ENCODE assay signal across 8 cellular contexts in the genomic region with DNA sequence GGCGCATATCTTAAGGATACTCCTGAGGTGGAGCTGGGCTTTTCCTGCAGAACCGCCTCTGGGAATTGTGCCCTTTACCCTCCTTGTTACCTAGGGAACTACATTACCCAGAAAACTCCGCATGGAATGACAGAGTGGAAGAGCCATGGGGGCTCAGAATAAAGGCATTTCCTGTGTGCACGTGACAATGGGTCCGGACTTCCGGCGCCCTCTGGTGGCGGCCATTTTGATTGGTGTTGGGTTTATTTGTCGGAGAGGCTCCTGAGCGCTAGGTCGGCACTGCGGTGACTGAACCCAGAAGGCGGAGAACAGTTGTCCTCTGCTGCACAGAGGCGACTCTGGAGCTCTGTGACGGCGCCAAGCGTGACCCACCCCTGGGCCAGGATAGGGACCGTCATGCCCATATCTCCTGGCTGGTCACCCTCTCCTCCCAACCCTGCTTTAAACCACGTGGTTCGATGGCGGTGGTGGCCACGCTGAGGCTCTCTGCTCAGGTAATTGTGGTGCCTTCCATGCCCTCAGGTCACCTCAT. TPM values are rescaled to one million over a fixed set of nuclear protein-coding genes. Genes with fewer than 3 reads are reported as not detected.
DNase-seq lines count a peak whose midpoint lies in the region; ATAC-seq and TF ChIP-seq lines count a peak whose summit lies in the region.

A gene (plus strand): TSS at position 229 of the 532 bp plus-strand sequence. CDS start 230 bp downstream, at position 459.

- peak within 1 kb of the TSS in 1 of 2 donors; percentile 27 for H3K27ac Mint-ChIP-seq in stimulated activated naive CD8-positive, alpha-beta T cell treated with anti-CD3 and anti-CD28 coated beads, Interleukin-15, amount 100 ng/mL, for 72 hours

- H3K9me3 Mint-ChIP-seq in stimulated activated naive CD8-positive, alpha-beta T cell treated with anti-CD3 and anti-CD28 coated beads, Interleukin-15, amount 100 ng/mL, for 72 hours, result no peaks in the 10 kb centered on the region

- H3K27me3 ChIP-seq in lower lobe of right lung (ENCODE audit: low read depth), result no peaks in the 10 kb centered on the region

- ATAC-seq in stimulated activated naive CD8-positive, alpha-beta T cell treated with anti-CD3 and anti-CD28 coated beads, Interleukin-15, Interleukin-2, amounts not matched to agents 100 U/mL and 50 U/mL, for 24 hours, result no peak
- no peak for ATAC-seq in stimulated activated naive CD8-positive, alpha-beta T cell treated with anti-CD3 and anti-CD28 coated beads, Interleukin-15, amount 100 ng/mL, for 72 hours
- peak; percentile 81 to 88 for ATAC-seq in lower lobe of right lung

- H3K4me3 ChIP-seq in lower lobe of right lung, result peak within 1 kb of the TSS; percentile 54

- intact Hi-C loops in lower lobe of right lung (cut with DNase I), result no loop called here

- H3K27me3 Mint-ChIP-seq in stimulated activated naive CD8-positive, alpha-beta T cell treated with anti-CD3 and anti-CD28 coated beads, Interleukin-15, amount 100 ng/mL, for 72 hours, result no peaks in the 10 kb centered on the region

- peak; percentile 33 for TF ChIP-seq CTCF in lower lobe of right lung (IDR thresholded peaks at IDR 0.05)

- peak; percentile 41 for DNase-seq in stimulated activated naive CD8-positive, alpha-beta T cell treated with anti-CD3 and anti-CD28 coated beads, Interleukin-15, Interleukin-2, amounts not matched to agents 100 U/mL and 50 U/mL, for 24 hours
- no peak for DNase-seq in stimulated activated naive CD8-positive, alpha-beta T cell treated with anti-CD3 and anti-CD28 coated beads, Interleukin-15, amount 100 ng/mL, for 72 hours
- peak; percentile 45 to 52 for DNase-seq in activated CD4-positive, alpha-beta T cell treated with anti-CD3 and anti-CD28 coated beads, Interleukin-2, amount 50 U/mL, for 48 hours
- DNase-seq in epidermal melanocyte (ENCODE audit: insufficient read length, low spot score) (peak; percentile 76), lower lobe of right lung (peak; percentile 67), NOMO-1 treated with DMSO at 0.1 percent for 48 hours (lab: John Stamatoyannopoulos, UW; ENCODE audit: unreplicated experiment) (no peak)
- peak; percentile 11 to 13 for DNase-seq in stimulated activated CD4-positive, alpha-beta T cell treated with anti-CD3 and anti-CD28 coated beads, Interleukin-4, amount 100 ng/mL, for 4 hours
- DNase-seq in central memory CD4-positive, alpha-beta T cell, result no peak

- H3K4me3 Mint-ChIP-seq in stimulated activated naive CD8-positive, alpha-beta T cell treated with anti-CD3 and anti-CD28 coated beads, Interleukin-15, amount 100 ng/mL, for 72 hours, result no peak within 1 kb of the TSS

- peaks cover 38% of the 10 kb centered on the region for H3K4me1 Mint-ChIP-seq in stimulated activated naive CD8-positive, alpha-beta T cell treated with anti-CD3 and anti-CD28 coated beads, Interleukin-15, amount 100 ng/mL, for 72 hours

- no peaks in the 10 kb centered on the region for H3K36me3 ChIP-seq in lower lobe of right lung

- no peaks in the 10 kb centered on the region for H3K9me3 ChIP-seq in lower lobe of right lung

- no peaks in the 10 kb centered on the region for H3K4me1 ChIP-seq in lower lobe of right lung

- peak within 1 kb of the TSS; percentile 41 for H3K27ac ChIP-seq in lower lobe of right lung

RNA-seq across cellular contexts. Expression of the gene that starts here (rescaled TPM):
- 12.5 TPM for total RNA-seq in lower lobe of right lung

Comparison
In these comparisons a context has a peak if more than half of its experiments do, and no peak if none do; other contexts are left out.
1. DNase-seq: peak in stimulated activated naive CD8-positive, alpha-beta T cell treated with anti-CD3 and anti-CD28 coated beads, Interleukin-15, Interleukin-2, amounts not matched to agents 100 U/mL and 50 U/mL, for 24 hours (single experiment), activated CD4-positive, alpha-beta T cell treated with anti-CD3 and anti-CD28 coated beads, Interleukin-2, amount 50 U/mL, for 48 hours (2 of 2), epidermal melanocyte (single experiment), lower lobe of right lung (single experiment) and stimulated activated CD4-positive, alpha-beta T cell treated with anti-CD3 and anti-CD28 coated beads, Interleukin-4, amount 100 ng/mL, for 4 hours (2 of 2); none in stimulated activated naive CD8-positive, alpha-beta T cell treated with anti-CD3 and anti-CD28 coated beads, Interleukin-15, amount 100 ng/mL, for 72 hours (0 of 2), NOMO-1 treated with DMSO at 0.1 percent for 48 hours (single experiment) and central memory CD4-positive, alpha-beta T cell (single experiment).
2. ATAC-seq: peak in lower lobe of right lung (2 of 2); none in stimulated activated naive CD8-positive, alpha-beta T cell treated with anti-CD3 and anti-CD28 coated beads, Interleukin-15, Interleukin-2, amounts not matched to agents 100 U/mL and 50 U/mL, for 24 hours (single experiment) and stimulated activated naive CD8-positive, alpha-beta T cell treated with anti-CD3 and anti-CD28 coated beads, Interleukin-15, amount 100 ng/mL, for 72 hours (single experiment).